18 cellular contexts compared by ENCODE assay signal in the genomic region with DNA sequence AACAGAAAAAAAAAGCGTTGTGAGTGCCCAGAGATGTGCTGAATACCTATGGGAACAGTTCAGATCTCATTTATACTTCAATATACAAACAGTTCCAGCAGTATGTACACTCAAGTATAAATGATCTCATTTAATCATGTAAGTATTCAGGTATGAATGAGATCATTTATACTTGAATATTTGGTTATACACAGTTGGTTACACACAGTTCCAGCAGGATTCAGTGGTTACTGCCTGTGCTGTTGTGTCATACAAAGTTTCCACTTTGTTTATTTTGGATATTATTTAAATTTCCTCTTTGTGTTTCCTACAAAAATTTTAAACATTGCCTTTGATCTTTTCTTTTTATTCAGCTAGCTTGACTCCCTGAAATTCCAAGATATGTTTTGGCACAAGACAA.
A peak's percentile ranks its signal among the peaks of the same experiment; 100 is the strongest.
DNase-seq lines count a peak whose midpoint lies in the region; ATAC-seq, FAIRE-seq and TF ChIP-seq lines count a peak whose summit lies in the region.
"Had no signal": no experiment of that assay in that cellular context is flagged by ENCODE, and none has a peak within 500 bp of the region (broad histone marks: within the 10 kb centered on the region; RNA-seq: fewer than 3 reads in every experiment).

No MANE protein-coding gene starts in this region.

- H3K9me3 ChIP-seq in gastrocnemius medialis: no peaks in the 10 kb centered on the region
- H3K9me3 ChIP-seq: BLaER1, gastroesophageal sphincter, neutrophil had no signal

- H3K4me3 ChIP-seq in gastrocnemius medialis: no peak overlapping the region
- H3K4me3 ChIP-seq: BLaER1, gastroesophageal sphincter had no signal

- no peaks in the 10 kb centered on the region for H3K4me1 ChIP-seq in gastrocnemius medialis
- H3K4me1 ChIP-seq: BLaER1 had no signal

- H3K36me3 ChIP-seq in gastrocnemius medialis: no peaks in the 10 kb centered on the region
- H3K36me3 ChIP-seq: BLaER1, gastroesophageal sphincter, neutrophil had no signal

- peak; percentile 78 for DNase-seq in ELR (ENCODE audit: low read depth)
- DNase-seq in RCC 7860 (ENCODE audit: low spot score): peak; percentile 61
- peak; percentile 10 for DNase-seq in fibroblast of gingiva (ENCODE audit: low read depth)
- peak; percentile 62 for DNase-seq in renal cortical epithelial cell (ENCODE audit: low read depth)
- no peak for DNase-seq in stimulated activated CD4-positive, alpha-beta T cell treated with anti-CD3 and anti-CD28 coated beads, Interleukin-4, amount 100 ng/mL, for 24 hours
- DNase-seq in NCI-H2171 treated with DMSO at 0.1 percent for 48 hours (lab: John Stamatoyannopoulos, UW): no peak
- no peak for DNase-seq in gastrocnemius medialis
- DNase-seq in islet precursor cell: no peak
- DNase-seq: immature natural killer cell, KBM-7, NCI-H1417 treated with DMSO at 0.1 percent for 48 hours, NCI-H446 treated with DMSO at 0.1 percent for 48 hours, OCI-M1, SW 1271 had no signal

- in situ Hi-C loops in gastrocnemius medialis (cut with MboI; ENCODE audit: low sequenced_read_pairs in 4 of 4): no loop called here

- no peak for TF ChIP-seq POLR2A in gastrocnemius medialis (IDR thresholded peaks at IDR 0.05)

- H3K27me3 ChIP-seq in gastrocnemius medialis: no peaks in the 10 kb centered on the region
- H3K27me3 ChIP-seq: BLaER1, gastroesophageal sphincter, neutrophil had no signal

- FAIRE-seq in RCC 7860 (lab: Jason Lieb, UNC): no peak

- no peak for TF ChIP-seq CTCF in gastrocnemius medialis (IDR thresholded peaks at IDR 0.05 in 4 of 5, conservative IDR thresholded peaks at IDR 0.05 in 1 of 5)

- H3K27ac ChIP-seq in gastrocnemius medialis: no peak overlapping the region
- H3K27ac ChIP-seq: BLaER1, gastroesophageal sphincter, neutrophil had no signal

- ATAC-seq in gastrocnemius medialis: no peak
- ATAC-seq: gastroesophageal sphincter; stimulated activated memory B cell treated with anti-CD40 and anti-IgM and Interleukin-4, amounts not matched to agents 10 μg/mL and 1 μg/mL and 100 μg/mL, for 72 hours had no signal

- intact Hi-C loops in gastrocnemius medialis (cut with DNase I; ENCODE audit: low total_unique reads): no loop called here

Comparison
In these comparisons a context has a peak if more than half of its experiments do, and no peak if none do; other contexts are left out.
1. DNase-seq: peak in ELR (single experiment), RCC 7860 (single experiment), fibroblast of gingiva (single experiment) and renal cortical epithelial cell (single experiment); none in stimulated activated CD4-positive, alpha-beta T cell treated with anti-CD3 and anti-CD28 coated beads, Interleukin-4, amount 100 ng/mL, for 24 hours (single experiment), NCI-H2171 treated with DMSO at 0.1 percent for 48 hours (single experiment), gastrocnemius medialis (0 of 2) and islet precursor cell (single experiment).